ENCODE assay signal across 13 cellular contexts in genomic region chr7:120404042-120404441, GRCh38.
DNase-seq lines count a peak whose midpoint lies in the region; ATAC-seq and TF ChIP-seq lines count a peak whose summit lies in the region.
"Had no signal": no experiment of that assay in that cellular context is flagged by ENCODE, and none has a peak within 500 bp of the region (broad histone marks: within the 10 kb centered on the region; RNA-seq: fewer than 3 reads in every experiment).

No MANE protein-coding gene starts in this region.

- no peak overlapping the region for H3K4me3 ChIP-seq in fibroblast of villous mesenchyme (ENCODE audit: low read depth, low read length)
- H3K4me3 ChIP-seq: colonic mucosa had no signal

- ATAC-seq in GM18511 (IDR thresholded peaks at IDR 0.05; ENCODE audit: unreplicated experiment) (peak; percentile 61), GM21529 (IDR thresholded peaks at IDR 0.05; ENCODE audit: unreplicated experiment) (peak; percentile 43), HG03196 (IDR thresholded peaks at IDR 0.05; ENCODE audit: unreplicated experiment) (peak; percentile 46)

- TF ChIP-seq CTCF in fibroblast of villous mesenchyme (IDR thresholded peaks at IDR 0.05; ENCODE audit: insufficient read depth, low read depth, low read length) = no peak

- DNase-seq in fibroblast of villous mesenchyme (ENCODE audit: low read depth) = peak; percentile 10
- no peak for DNase-seq in GF-D8 (lab: John Stamatoyannopoulos, UW)
- no peak for DNase-seq in mesenteric fat pad (ENCODE audit: low spot score)
- DNase-seq in activated naive CD4-positive, alpha-beta T cell (lab: John Stamatoyannopoulos, UW) = no peak
- DNase-seq in COLO829 (ENCODE audit: low spot score) = no peak
- DNase-seq: colonic mucosa, HFFc6, islet precursor cell, NCI-H1417 treated with DMSO at 0.1 percent for 48 hours, retina had no signal
